ENCODE assay signal across 22 cellular contexts in genomic region chr1:218616681-218617080, GRCh38.
"Had no signal": no experiment of that assay in that cellular context is flagged by ENCODE, and none has a peak within 500 bp of the region (broad histone marks: within the 10 kb centered on the region; RNA-seq: fewer than 3 reads in every experiment).

No MANE protein-coding gene starts in this region.

- H3K4me1 ChIP-seq: colonic mucosa, foreskin keratinocyte, lower lobe of right lung, pancreas, upper lobe of left lung had no signal

- H3K36me3 ChIP-seq: ascending aorta, colonic mucosa, lower lobe of right lung, neutrophil, pancreas, thoracic aorta, upper lobe of left lung had no signal

- H3K27ac ChIP-seq: ascending aorta, colonic mucosa, foreskin keratinocyte, lower lobe of right lung, neutrophil, pancreas, thoracic aorta, upper lobe of left lung had no signal

- FAIRE-seq: endometrium, keratinocyte, pancreas had no signal

- H3K9me3 ChIP-seq: colonic mucosa, lower lobe of right lung, neutrophil, pancreas, thoracic aorta had no signal

- DNase-seq: activated CD4-positive, alpha-beta T cell treated with anti-CD3 and anti-CD28 coated beads, Interleukin-2, amount 10 ng/mL, durations not matched to agents 7 days and 5 days; activated CD8-positive, alpha-beta T cell treated with anti-CD3 and anti-CD28 coated beads, Interleukin-2, amount 10 ng/mL, durations not matched to agents 7 days and 5 days; activated naive CD4-positive, alpha-beta T cell treated with anti-CD3 and anti-CD28 coated beads for 36 hours; activated naive CD8-positive, alpha-beta T cell treated with anti-CD3 and anti-CD28 coated beads, Interleukin-2, amount 50 U/mL, for 24 hours; activated T-cell treated with anti-CD3 and anti-CD28 coated beads, Interleukin-2, amount 50 U/mL, for 24 hours; caudate nucleus; colonic mucosa; foreskin keratinocyte; glutamatergic neuron; hypothalamus; lower lobe of right lung; natural killer cell; pancreas; stimulated activated CD4-positive, alpha-beta T cell treated with anti-CD3 and anti-CD28 coated beads, Interleukin-4, amount 100 ng/mL, for 4 hours; T-cell; T-helper 9 cell; upper lobe of left lung had no signal

- H3K27me3 ChIP-seq: ascending aorta, colonic mucosa, foreskin keratinocyte, neutrophil, pancreas, upper lobe of left lung had no signal

- H3K4me3 ChIP-seq: ascending aorta, colonic mucosa, lower lobe of right lung, pancreas, thoracic aorta, upper lobe of left lung had no signal
